8 cellular contexts compared by ENCODE assay signal in the genomic region with DNA sequence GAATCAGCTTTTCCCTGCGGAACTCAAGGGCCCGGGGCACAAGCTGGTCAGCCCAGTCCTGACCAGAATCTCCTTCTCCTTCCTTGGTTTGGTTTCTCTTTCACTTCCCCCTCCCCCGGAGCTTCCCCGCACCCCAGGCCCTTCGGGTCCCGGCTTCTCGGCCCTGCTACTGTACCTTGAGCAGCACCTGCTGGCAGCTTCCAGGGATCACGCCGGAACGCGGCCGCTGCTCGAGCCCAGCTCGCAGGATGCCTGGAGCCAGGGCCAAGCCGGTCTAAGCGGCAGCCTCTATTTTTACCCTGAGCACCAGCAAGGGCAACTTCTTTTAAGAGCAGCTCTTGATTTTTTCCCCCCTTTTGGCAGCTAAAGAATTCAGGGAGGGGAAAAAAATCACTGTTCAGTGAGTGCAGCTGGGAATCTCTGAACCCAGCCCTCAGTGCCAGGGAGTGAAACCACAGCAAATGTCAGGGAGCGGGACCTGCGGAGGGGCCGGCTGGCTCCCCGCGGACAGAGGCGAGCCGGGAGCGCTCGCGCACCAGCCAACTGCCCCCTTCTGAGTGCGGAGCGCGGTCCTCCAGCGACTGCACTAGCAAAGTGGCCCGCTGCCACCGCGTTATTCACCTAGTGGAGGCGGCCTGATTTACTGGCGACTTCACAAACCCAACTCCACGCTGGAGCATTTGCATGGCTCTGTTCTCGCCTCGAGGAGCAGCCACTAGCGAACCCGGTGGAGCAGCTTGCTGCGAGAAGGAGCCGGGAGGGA. TPM values are rescaled to one million over a fixed set of nuclear protein-coding genes. Genes with fewer than 3 reads are reported as not detected.
DNase-seq lines count a peak whose midpoint lies in the region; ATAC-seq and TF ChIP-seq lines count a peak whose summit lies in the region.

No MANE protein-coding gene starts in this region.

- H3K4me1 ChIP-seq in ES-I3 (ENCODE audit: insufficient read depth, low read length), result peaks cover 20% of the 10 kb centered on the region

- no peaks in the 10 kb centered on the region for H3K9me3 ChIP-seq in ES-I3 (ENCODE audit: control insufficient read depth, insufficient read depth, low read length)

- DNase-seq in HuH-7.5 (ENCODE audit: low spot score) (peak; percentile 89), SKM-1 treated with dmso at 0.1 percent for 144 hours (lab: John Stamatoyannopoulos, UW; ENCODE audit: unreplicated experiment) (peak; percentile 86), astrocyte of the cerebellum (ENCODE audit: low read depth) (peak; percentile 86), hypothalamus (lab: John Stamatoyannopoulos, UW) (peak in 49 of 51 donors; percentile 31 to 85 (median 68)), renal cortical epithelial cell (ENCODE audit: low read depth) (peak; percentile 79), GF-D8 (lab: John Stamatoyannopoulos, UW) (no peak)

- in situ Hi-C loops in astrocyte of the cerebellum (cut with HindIII; ENCODE audit: low sequenced_read_pairs), result no loop called here

- no peaks in the 10 kb centered on the region for H3K36me3 ChIP-seq in ES-I3 (ENCODE audit: insufficient read depth, low read length)

- peak overlapping the region; percentile 55 for H3K9ac ChIP-seq in ES-I3 (ENCODE audit: low read depth, low read length)

- ATAC-seq in GM21619 (IDR thresholded peaks at IDR 0.05; ENCODE audit: unreplicated experiment), result peak; percentile 96

- peak; percentile 82 for TF ChIP-seq CTCF in astrocyte of the cerebellum (IDR thresholded peaks at IDR 0.05; ENCODE audit: low read depth, low read length, missing control alignments)

- H3K4me3 ChIP-seq in astrocyte of the cerebellum (ENCODE audit: low read depth, low read length), result peak overlapping the region; percentile 45

RNA-seq across cellular contexts. Expression of a gene that starts 2.4 kb away (rescaled TPM):
- total RNA-seq in renal cortical epithelial cell, result 2.1 and 19.6 TPM in 2 replicates
